20 cellular contexts compared by ENCODE assay signal in the genomic region with DNA sequence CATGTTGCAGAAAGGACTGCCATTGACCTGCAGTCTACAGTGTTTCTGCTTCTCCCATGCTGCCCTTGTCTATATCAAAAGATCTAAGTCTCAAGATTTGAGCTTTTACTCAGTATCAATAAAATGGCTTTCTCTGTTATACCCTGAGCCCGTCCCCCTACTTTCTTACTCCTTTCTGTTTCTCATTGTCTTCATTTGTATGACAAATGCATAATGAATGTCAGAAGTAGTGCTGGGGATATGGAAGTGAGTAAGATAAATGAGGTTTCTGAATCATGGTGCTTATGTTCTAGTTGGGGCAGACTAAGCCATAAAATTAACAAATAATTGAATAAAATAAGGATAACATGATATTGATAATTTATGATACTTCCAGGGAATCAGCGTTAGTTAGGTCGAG.
DNase-seq lines count a peak whose midpoint lies in the region; ATAC-seq, FAIRE-seq and TF ChIP-seq lines count a peak whose summit lies in the region.
"Had no signal": no experiment of that assay in that cellular context is flagged by ENCODE, and none has a peak within 500 bp of the region (broad histone marks: within the 10 kb centered on the region; RNA-seq: fewer than 3 reads in every experiment).

No MANE protein-coding gene starts in this region.

- intact Hi-C loops in PC-3 (cut with micrococcal nuclease) (loop anchor here (5.0 kb wide), 1 partner anchor 42 kb away; no protein-coding TSS in a partner anchor), endothelial cell of umbilical vein (cut with micrococcal nuclease) (no loop called here)

- no peak for FAIRE-seq in endothelial cell of umbilical vein (lab: Jason Lieb, UNC)
- FAIRE-seq: GM12892 had no signal

- dilution Hi-C loops in endothelial cell of umbilical vein (cut with MboI; ENCODE audit: extremely low pct_ligation_motif_present, low sequenced_read_pairs), result no loop called here

- H3K9me1 ChIP-seq in endothelial cell of umbilical vein (replicated peaks; ENCODE audit: control insufficient read depth, extremely low read depth, insufficient read depth, low read length), result no peaks in the 10 kb centered on the region

- H3K36me3 ChIP-seq in PC-3 (ENCODE audit: low read depth, low read length) (no peaks in the 10 kb centered on the region), endothelial cell of umbilical vein (ENCODE audit: control insufficient read depth in 2 of 2, extremely low read depth in 1 of 2, insufficient read depth in 2 of 2, low read length in 2 of 2) (no peaks in the 10 kb centered on the region)

- H3K27me3 ChIP-seq in PC-3 (ENCODE audit: low read length) (no peaks in the 10 kb centered on the region), endothelial cell of umbilical vein (ENCODE audit: control insufficient read depth in 2 of 2, insufficient read depth in 2 of 2, low read length in 2 of 2) (no peaks in the 10 kb centered on the region)
- H3K27me3 ChIP-seq: dorsolateral prefrontal cortex had no signal

- H3K9me3 ChIP-seq in PC-3 (ENCODE audit: low read length) (no peaks in the 10 kb centered on the region), endothelial cell of umbilical vein (replicated peaks; ENCODE audit: control insufficient read depth, insufficient read depth, low read length) (no peaks in the 10 kb centered on the region)

- no peaks in the 10 kb centered on the region for H3K79me2 ChIP-seq in PC-3 (ENCODE audit: low read length)
- H3K79me2 ChIP-seq in endothelial cell of umbilical vein (ENCODE audit: control insufficient read depth, insufficient read depth, low read length), result peaks cover 5% of the 10 kb centered on the region

- no peaks in the 10 kb centered on the region for H3K36me3 Mint-ChIP-seq in stimulated activated effector memory CD8-positive, alpha-beta T cell treated with anti-CD3 and anti-CD28 coated beads, Interleukin-12 subunit alpha, Interleukin-12 subunit beta, amount 100 ng/mL, for 72 hours
- H3K36me3 Mint-ChIP-seq: activated CD4-positive, alpha-beta memory T cell treated with anti-CD3 and anti-CD28 coated beads for 36 hours; activated naive CD4-positive, alpha-beta T cell treated with anti-CD3 and anti-CD28 coated beads, Interleukin-2, amount 50 U/mL, for 72 hours had no signal

- no peak for TF ChIP-seq CTCF in PC-3 (conservative IDR thresholded peaks at IDR 0.05; ENCODE audit: low read depth, low read length)
- TF ChIP-seq CTCF in endothelial cell of umbilical vein (IDR thresholded peaks at IDR 0.05; ENCODE audit: extremely low read depth in 1 of 2, insufficient read depth in 1 of 2, low read depth in 1 of 2, low read length in 2 of 2), result no peak

- H3K4me3 ChIP-seq in PC-3 (ENCODE audit: low read length) (no peak overlapping the region), endothelial cell of umbilical vein (replicated peaks in 1 of 3; ENCODE audit: insufficient read depth in 1 of 3, low read depth in 1 of 3, low read length in 3 of 3) (no peak overlapping the region)
- H3K4me3 ChIP-seq: dorsolateral prefrontal cortex had no signal

- H4K20me1 ChIP-seq in PC-3 (ENCODE audit: low read length) (no peaks in the 10 kb centered on the region), endothelial cell of umbilical vein (replicated peaks; ENCODE audit: control insufficient read depth, extremely low read depth, insufficient read depth, low read length) (no peaks in the 10 kb centered on the region)

- no peaks in the 10 kb centered on the region for H3F3A ChIP-seq in PC-3 (ENCODE audit: low read length, unreplicated experiment)

- POLR2A ChIA-PET in PC-3 (lab: Charles Lee; ENCODE audit: unreplicated experiment), result no interaction called here
- POLR2A ChIA-PET in endothelial cell of umbilical vein (lab: Charles Lee), result interaction anchor here (1.2 kb wide), 1 partner anchor 9 kb away, joined by 3 read pairs; no protein-coding TSS in a partner anchor

- no peaks in the 10 kb centered on the region for H3K9me3 Mint-ChIP-seq in stimulated activated effector memory CD8-positive, alpha-beta T cell treated with anti-CD3 and anti-CD28 coated beads, Interleukin-12 subunit alpha, Interleukin-12 subunit beta, amount 100 ng/mL, for 72 hours
- H3K9me3 Mint-ChIP-seq: activated CD4-positive, alpha-beta memory T cell treated with anti-CD3 and anti-CD28 coated beads for 36 hours; activated naive CD4-positive, alpha-beta T cell treated with anti-CD3 and anti-CD28 coated beads, Interleukin-2, amount 50 U/mL, for 72 hours; activated T-cell treated with anti-CD3 and anti-CD28 coated beads, Interleukin-2, amount 50 U/mL, for 24 hours had no signal

- BruUV-seq in PC-3 (replicated peaks; lab: Mats Ljungman, UMichigan) (no TSS peak), endothelial cell of umbilical vein (replicated peaks; lab: Mats Ljungman, UMichigan) (no TSS peak)

- CTCF ChIA-PET in PC-3 (lab: Charles Lee), result no interaction called here
- CTCF ChIA-PET in endothelial cell of umbilical vein (lab: Charles Lee), result interaction anchor here (1.2 to 3.5 kb wide), 3 partner anchors 11 to 18 kb away, joined by 4 to 26 read pairs (median 8); no protein-coding TSS in a partner anchor

- peak; percentile 81 for ATAC-seq in PC-3
- ATAC-seq in stimulated activated effector memory CD8-positive, alpha-beta T cell treated with anti-CD3 and anti-CD28 coated beads, Interleukin-12 subunit alpha, Interleukin-12 subunit beta, amount 100 ng/mL, for 72 hours, result no peak
- ATAC-seq: activated naive CD4-positive, alpha-beta T cell treated with anti-CD3 and anti-CD28 coated beads, Interleukin-2, amount 50 U/mL, for 72 hours; left colon; right cardiac atrium had no signal

- H3K9ac ChIP-seq in PC-3 (ENCODE audit: low read length), result no peak overlapping the region
- H3K9ac ChIP-seq in endothelial cell of umbilical vein (replicated peaks; ENCODE audit: extremely low read depth, insufficient read depth, low read length), result peak overlapping the region; percentile 55

- H2AFZ ChIP-seq in PC-3 (ENCODE audit: low read length) (0 out of 2 replicates have a peak overlapping the region, but pooled peaks have one; percentile 25), endothelial cell of umbilical vein (ENCODE audit: low read depth, low read length) (peak overlapping the region; percentile 25)

- H3K4me2 ChIP-seq in PC-3 (ENCODE audit: low read length), result 0 out of 2 replicates have a peak overlapping the region, but pooled peaks have one; percentile 11
- peak overlapping the region; percentile 65 for H3K4me2 ChIP-seq in endothelial cell of umbilical vein (ENCODE audit: insufficient read depth, low read length)

- DNase-seq in EL (peak; percentile 77), PC-3 (peak; percentile 70), endothelial cell of umbilical vein (ENCODE audit: low read depth, low spot score) (peak; percentile 69), non-pigmented ciliary epithelial cell (ENCODE audit: low read depth) (peak; percentile 68), NCI-H1694 (lab: John Stamatoyannopoulos, UW) (no peak), NCI-H748 treated with DMSO at 0.1 percent for 48 hours (lab: John Stamatoyannopoulos, UW) (no peak), caudate nucleus (lab: John Stamatoyannopoulos, UW) (no peak)
- DNase-seq in stimulated activated effector memory CD8-positive, alpha-beta T cell treated with anti-CD3 and anti-CD28 coated beads, Interleukin-12 subunit alpha, Interleukin-12 subunit beta, amount 100 ng/mL, for 72 hours (ENCODE audit: low spot score in 2 of 2), result no peak
- DNase-seq: activated CD4-positive, alpha-beta memory T cell treated with anti-CD3 and anti-CD28 coated beads for 36 hours; activated T-cell treated with anti-CD3 and anti-CD28 coated beads, Interleukin-2, amount 50 U/mL, for 24 hours; dorsolateral prefrontal cortex; GDM1; hippocampal formation; KG1; left colon; NCI-H1105 treated with DMSO at 0.1 percent for 48 hours; NCI-H774; right cardiac atrium had no signal

- H3K27ac Mint-ChIP-seq in stimulated activated effector memory CD8-positive, alpha-beta T cell treated with anti-CD3 and anti-CD28 coated beads, Interleukin-12 subunit alpha, Interleukin-12 subunit beta, amount 100 ng/mL, for 72 hours, result no peak overlapping the region
- H3K27ac Mint-ChIP-seq: activated CD4-positive, alpha-beta memory T cell treated with anti-CD3 and anti-CD28 coated beads for 36 hours; activated naive CD4-positive, alpha-beta T cell treated with anti-CD3 and anti-CD28 coated beads, Interleukin-2, amount 50 U/mL, for 72 hours; activated T-cell treated with anti-CD3 and anti-CD28 coated beads, Interleukin-2, amount 50 U/mL, for 24 hours had no signal

- no peak for TF ChIP-seq POLR2A in endothelial cell of umbilical vein (IDR thresholded peaks at IDR 0.05; ENCODE audit: low read depth, low read length)

- H3K4me3 Mint-ChIP-seq in stimulated activated effector memory CD8-positive, alpha-beta T cell treated with anti-CD3 and anti-CD28 coated beads, Interleukin-12 subunit alpha, Interleukin-12 subunit beta, amount 100 ng/mL, for 72 hours, result no peak overlapping the region
- H3K4me3 Mint-ChIP-seq: activated CD4-positive, alpha-beta memory T cell treated with anti-CD3 and anti-CD28 coated beads for 36 hours; activated T-cell treated with anti-CD3 and anti-CD28 coated beads, Interleukin-2, amount 50 U/mL, for 24 hours had no signal

- H3K4me1 ChIP-seq in PC-3 (ENCODE audit: insufficient read depth, low read length) (peaks cover 21% of the 10 kb centered on the region; the same call in 1 of the 2 replicates), endothelial cell of umbilical vein (ENCODE audit: control insufficient read depth, extremely low read depth, insufficient read depth, low read length) (peaks cover 56% of the 10 kb centered on the region)

- H3K4me1 Mint-ChIP-seq in stimulated activated effector memory CD8-positive, alpha-beta T cell treated with anti-CD3 and anti-CD28 coated beads, Interleukin-12 subunit alpha, Interleukin-12 subunit beta, amount 100 ng/mL, for 72 hours, result no peaks in the 10 kb centered on the region

- no peaks in the 10 kb centered on the region; the same call in 1 of the 2 replicates for H3K9me2 ChIP-seq in PC-3 (replicated peaks; ENCODE audit: low read length)

- H3K27ac ChIP-seq in PC-3 (ENCODE audit: low read length) (peak overlapping the region; percentile 10; the same call in 1 of the 2 replicates), endothelial cell of umbilical vein (ENCODE audit: insufficient read depth, low read depth, low read length) (peak overlapping the region; percentile 83), caudate nucleus (ENCODE audit: low read depth, low read length) (no peak overlapping the region)
- H3K27ac ChIP-seq: dorsolateral prefrontal cortex had no signal

TF ChIP-seq in endothelial cell of umbilical vein, 7 proteins besides CTCF, POLR2A, EP300 and RAD21 (continues in another document):
- TF ChIP-seq, protein P1, sequence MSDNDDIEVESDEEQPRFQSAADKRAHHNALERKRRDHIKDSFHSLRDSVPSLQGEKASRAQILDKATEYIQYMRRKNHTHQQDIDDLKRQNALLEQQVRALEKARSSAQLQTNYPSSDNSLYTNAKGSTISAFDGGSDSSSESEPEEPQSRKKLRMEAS (IDR thresholded peaks at IDR 0.05; ENCODE audit: insufficient read depth, insufficient read length), result no peak
- TF ChIP-seq JUN (IDR thresholded peaks at IDR 0.05; ENCODE audit: borderline replicate concordance, insufficient read depth, insufficient read length, low read depth) (peak; percentile 79), FOS (IDR thresholded peaks at IDR 0.05; ENCODE audit: borderline replicate concordance, insufficient read depth, low read length) (peak; percentile 85), GATA2 (IDR thresholded peaks at IDR 0.05; ENCODE audit: insufficient read depth, insufficient read length, low read depth, low read length) (peak; percentile 22)

Comparison
In these comparisons a context has a peak if more than half of its experiments do, and no peak if none do; other contexts are left out.
1. DNase-seq: peak in EL (single experiment), PC-3 (single experiment), endothelial cell of umbilical vein (single experiment) and non-pigmented ciliary epithelial cell (single experiment); none in NCI-H1694 (single experiment), stimulated activated effector memory CD8-positive, alpha-beta T cell treated with anti-CD3 and anti-CD28 coated beads, Interleukin-12 subunit alpha, Interleukin-12 subunit beta, amount 100 ng/mL, for 72 hours (0 of 2), NCI-H748 treated with DMSO at 0.1 percent for 48 hours (single experiment) and caudate nucleus (0 of 61).